28 cellular contexts compared by ENCODE assay signal in the genomic region with DNA sequence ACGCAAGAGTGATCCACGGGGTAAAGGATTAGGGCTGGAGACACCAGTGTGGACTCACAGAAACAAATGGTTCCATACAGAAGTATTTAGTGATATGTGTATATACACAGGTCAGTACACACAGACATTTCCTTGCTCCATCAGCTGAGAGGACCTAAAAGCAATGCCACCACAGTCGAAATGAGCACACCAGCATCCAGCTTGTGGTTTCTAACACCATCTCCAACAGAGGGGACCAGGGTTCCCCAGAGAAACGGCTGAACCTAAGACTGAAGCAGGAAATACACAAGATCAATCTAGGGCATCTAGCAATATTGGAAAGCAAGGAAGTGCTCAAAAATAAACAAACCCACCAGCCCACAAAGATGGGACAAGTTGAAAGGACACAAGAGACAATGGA.
"Had no signal": no experiment of that assay in that cellular context is flagged by ENCODE, and none has a peak within 500 bp of the region (broad histone marks: within the 10 kb centered on the region; RNA-seq: fewer than 3 reads in every experiment).

No MANE protein-coding gene starts in this region.

- H3K9me3 Mint-ChIP-seq: activated B cell treated with CpG ODN at 0.5 μM for 24 hours; activated naive CD4-positive, alpha-beta T cell treated with anti-CD3 and anti-CD28 coated beads, Interleukin-2, amount 50 U/mL, for 24 hours had no signal

- ATAC-seq: Panc1 had no signal

- H3K36me3 Mint-ChIP-seq: activated naive CD4-positive, alpha-beta T cell treated with anti-CD3 and anti-CD28 coated beads, Interleukin-2, amount 50 U/mL, for 24 hours had no signal

- H3K27ac Mint-ChIP-seq: activated B cell treated with CpG ODN at 0.5 μM for 24 hours; activated CD4-positive, alpha-beta memory T cell treated with anti-CD3 and anti-CD28 coated beads, Interleukin-2, amount 10 ng/mL, durations not matched to agents 7 days and 5 days; activated CD4-positive, alpha-beta T cell treated with anti-CD3 and anti-CD28 coated beads, Interleukin-2, amount 10 ng/mL, durations not matched to agents 7 days and 5 days had no signal

- DNase-seq: activated B cell treated with CpG ODN at 0.5 μM for 24 hours; activated CD4-positive, alpha-beta memory T cell treated with anti-CD3 and anti-CD28 coated beads, Interleukin-2, amount 10 ng/mL, durations not matched to agents 7 days and 5 days; activated CD4-positive, alpha-beta T cell treated with anti-CD3 and anti-CD28 coated beads for 1 hour; activated CD4-positive, alpha-beta T cell treated with anti-CD3 and anti-CD28 coated beads, Interleukin-2, amount 10 ng/mL, durations not matched to agents 7 days and 5 days; activated CD8-positive, alpha-beta memory T cell treated with anti-CD3 and anti-CD28 coated beads, Interleukin-2, amount 50 U/mL, for 48 hours; activated effector memory CD4-positive, alpha-beta T cell treated with anti-CD3 and anti-CD28 coated beads, Interleukin-2, amount 50 U/mL, for 16 hours; activated T-cell treated with anti-CD3 and anti-CD28 coated beads, Interleukin-2, amount 50 U/mL, for 1 hour; brain microvascular endothelial cell; Karpas-422; MM.1S; NCI-H1105; NCI-H1436; NCI-H1694 treated with DMSO at 0.1 percent for 48 hours; NCI-H2029 treated with DMSO at 0.1 percent for 48 hours; NCI-H345; NCI-H510A; NCI-H526 treated with DMSO at 0.1 percent for 48 hours; NCI-H82; OCI-M1; Right ventricle myocardium superior; SJCRH30; SK-N-SH; T1000 had no signal

- H3K36me3 ChIP-seq: cardiac muscle cell, SJCRH30 had no signal

- H3K4me3 ChIP-seq: cardiac muscle cell, K562, SJCRH30 had no signal

- H3K4me3 Mint-ChIP-seq: activated B cell treated with CpG ODN at 0.5 μM for 24 hours; activated CD4-positive, alpha-beta memory T cell treated with anti-CD3 and anti-CD28 coated beads, Interleukin-2, amount 10 ng/mL, durations not matched to agents 7 days and 5 days; activated CD4-positive, alpha-beta T cell treated with anti-CD3 and anti-CD28 coated beads, Interleukin-2, amount 10 ng/mL, durations not matched to agents 7 days and 5 days; activated naive CD4-positive, alpha-beta T cell treated with anti-CD3 and anti-CD28 coated beads, Interleukin-2, amount 50 U/mL, for 24 hours had no signal

- H3K27me3 ChIP-seq: brain microvascular endothelial cell, cardiac muscle cell, SJCRH30 had no signal

- H3K27ac ChIP-seq: brain microvascular endothelial cell, cardiac muscle cell, RWPE1, SJCRH30 had no signal

- H3K9me3 ChIP-seq: SJCRH30, SK-N-SH had no signal

- H3K4me1 ChIP-seq: SJCRH30 had no signal

- H3K4me1 Mint-ChIP-seq: activated B cell treated with CpG ODN at 0.5 μM for 24 hours had no signal

- H3K27me3 Mint-ChIP-seq: activated B cell treated with CpG ODN at 0.5 μM for 24 hours; activated CD4-positive, alpha-beta memory T cell treated with anti-CD3 and anti-CD28 coated beads, Interleukin-2, amount 10 ng/mL, durations not matched to agents 7 days and 5 days; activated CD4-positive, alpha-beta T cell treated with anti-CD3 and anti-CD28 coated beads, Interleukin-2, amount 10 ng/mL, durations not matched to agents 7 days and 5 days; activated naive CD4-positive, alpha-beta T cell treated with anti-CD3 and anti-CD28 coated beads, Interleukin-2, amount 50 U/mL, for 24 hours had no signal
